In the genomic region with DNA sequence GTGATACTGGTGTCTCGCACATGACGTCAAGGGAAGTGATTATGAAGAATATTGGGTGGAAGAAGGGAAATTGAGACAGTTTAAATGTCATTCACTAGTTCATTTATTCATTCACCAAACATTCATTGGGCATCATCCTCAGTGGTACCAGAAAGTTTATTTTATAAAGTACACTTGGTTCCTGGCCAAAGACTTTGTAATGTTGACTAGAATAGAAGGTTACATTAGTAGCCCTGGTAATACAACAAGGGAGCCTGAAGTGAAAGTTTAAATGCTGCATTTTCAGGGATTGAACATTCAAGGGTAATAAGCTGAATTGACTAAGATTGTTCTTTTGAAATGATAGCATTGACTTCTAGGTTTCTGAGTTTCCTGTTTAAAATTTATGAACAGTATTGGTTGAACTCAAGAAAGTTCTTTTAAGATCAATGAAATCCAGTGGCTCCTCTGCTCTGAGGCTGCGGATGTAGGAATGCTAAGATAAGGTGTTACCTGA, we compare ENCODE assay signal across 27 cellular contexts.
"Had no signal": no experiment of that assay in that cellular context is flagged by ENCODE, and none has a peak within 500 bp of the region (broad histone marks: within the 10 kb centered on the region; RNA-seq: fewer than 3 reads in every experiment).

No MANE protein-coding gene starts in this region.

- H3K4me3 ChIP-seq: left lung, lung, ovary, right atrium auricular region, skin epidermis, stomach, testis, thyroid gland, transverse colon, upper lobe of left lung, vagina had no signal

- FAIRE-seq: keratinocyte had no signal

- H3K36me3 Mint-ChIP-seq: mesothelial cell of epicardium; naive B cell; natural killer cell treated with Interleukin-12 subunit alpha and Interleukin-12 subunit beta and Interleukin-15 and Interleukin-18, amount 100 ng/mL, for 72 hours; stimulated activated naive B cell treated with anti-CD40 and anti-IgM and Interleukin-4, amounts not matched to agents 10 μg/mL and 1 μg/mL and 100 μg/mL, for 72 hours had no signal

- H3K27me3 ChIP-seq: left lung, ovary, right atrium auricular region, stomach, testis, thyroid gland, transverse colon, upper lobe of left lung, vagina had no signal

- H3K9me3 Mint-ChIP-seq: naive B cell had no signal

- ATAC-seq: left colon; left lung; natural killer cell treated with Interleukin-12 subunit alpha and Interleukin-12 subunit beta and Interleukin-15 and Interleukin-18, amount 100 ng/mL, for 72 hours; sciatic nerve; stimulated activated naive B cell treated with anti-CD40 and anti-IgM and Interleukin-4, amounts not matched to agents 10 μg/mL and 1 μg/mL and 100 μg/mL, for 72 hours; stimulated activated naive CD8-positive, alpha-beta T cell treated with anti-CD3 and anti-CD28 coated beads, Interleukin-15, Interleukin-2, amounts not matched to agents 100 U/mL and 50 U/mL, for 24 hours had no signal

- H3K4me1 ChIP-seq: left lung, testis, thyroid gland, transverse colon, upper lobe of left lung, vagina had no signal

- H3K9me3 ChIP-seq: left lung, stomach, testis, thyroid gland, transverse colon, upper lobe of left lung had no signal

- H3K36me3 ChIP-seq: left lung, ovary, right atrium auricular region, stomach, thyroid gland, transverse colon, upper lobe of left lung, vagina had no signal

- DNase-seq: hippocampal formation; kidney glomerular epithelial cell; left colon; left lung; mesendoderm; naive B cell; ovary; stimulated activated CD4-positive, alpha-beta T cell treated with anti-CD3 and anti-CD28 coated beads, Interleukin-12 subunit alpha, Interleukin-12 subunit beta, amount 100 ng/mL, for 4 hours; stimulated activated CD4-positive, alpha-beta T cell treated with anti-CD3 and anti-CD28 coated beads, Interleukin-15, amount 100 ng/mL, for 24 hours; stimulated activated CD4-positive, alpha-beta T cell treated with anti-CD3 and anti-CD28 coated beads, Interleukin-2, amount 100 ng/mL, for 24 hours; stimulated activated CD4-positive, alpha-beta T cell treated with anti-CD3 and anti-CD28 coated beads, Interleukin-4, amount 100 ng/mL, for 1 hour; stimulated activated naive B cell treated with anti-CD40 and anti-IgM and Interleukin-4, amounts not matched to agents 10 μg/mL and 1 μg/mL and 100 μg/mL, for 72 hours; stimulated activated naive CD8-positive, alpha-beta T cell treated with anti-CD3 and anti-CD28 coated beads, Interleukin-15, Interleukin-2, amounts not matched to agents 100 U/mL and 50 U/mL, for 24 hours; stomach; testis; thyroid gland; transverse colon; upper lobe of left lung had no signal

- H3K27ac Mint-ChIP-seq: mesothelial cell of epicardium; natural killer cell treated with Interleukin-12 subunit alpha and Interleukin-12 subunit beta and Interleukin-15 and Interleukin-18, amount 100 ng/mL, for 72 hours; progenitor cell of endocrine pancreas; stimulated activated naive B cell treated with anti-CD40 and anti-IgM and Interleukin-4, amounts not matched to agents 10 μg/mL and 1 μg/mL and 100 μg/mL, for 72 hours had no signal

- H3K27ac ChIP-seq: left lung, ovary, skin epidermis, stomach, testis, thyroid gland, transverse colon, upper lobe of left lung, vagina had no signal
